In genomic region chr10:92241158-92241500, GRCh38 we compare ENCODE assay signal across 8 cellular contexts. TPM values are rescaled to one million over a fixed set of nuclear protein-coding genes. Genes with fewer than 3 reads are reported as not detected.
A peak's percentile ranks its signal among the peaks of the same experiment; 100 is the strongest.
DNase-seq lines count a peak whose midpoint lies in the region; ATAC-seq and TF ChIP-seq lines count a peak whose summit lies in the region.

No MANE protein-coding gene starts in this region.

- no peaks in the 10 kb centered on the region for H3K36me3 Mint-ChIP-seq in neural crest cell (ENCODE audit: low read depth)

- 26% methylated on average over 9 of the region's 9 CpGs for WGBS in SK-N-SH (ENCODE audit: low lambda C conversion rate)

- no peak for TF ChIP-seq EP300 in SK-N-SH (IDR thresholded peaks at IDR 0.05; ENCODE audit: borderline replicate concordance in 1 of 2, low read depth in 1 of 2, low read length in 1 of 2)

- H4K20me1 ChIP-seq in SK-N-SH (ENCODE audit: insufficient read depth) (no peaks in the 10 kb centered on the region), fibroblast of lung (ENCODE audit: control insufficient read depth, extremely low read depth, insufficient read depth, low read length) (no peaks in the 10 kb centered on the region)

- H3K79me2 ChIP-seq in SK-N-SH (ENCODE audit: insufficient read depth) (no peaks in the 10 kb centered on the region), fibroblast of lung (ENCODE audit: control insufficient read depth, insufficient read depth, low read length) (no peaks in the 10 kb centered on the region)

- no peaks in the 10 kb centered on the region for H3K9me3 ChIP-seq in SK-N-SH
- H3K9me3 ChIP-seq in fibroblast of lung (ENCODE audit: control insufficient read depth, insufficient read depth, low read depth, low read length), result no peaks in the 10 kb centered on the region

- H3K4me3 ChIP-seq in SK-N-SH (ENCODE audit: low read depth in 2 of 2, low read length in 1 of 2), result peak overlapping the region; percentile 65 to 81
- peak overlapping the region; percentile 70 to 96 (median 79) for H3K4me3 ChIP-seq in fibroblast of lung (replicated peaks in 1 of 4; ENCODE audit: control extremely low read depth in 1 of 4, insufficient read depth in 1 of 4, low read depth in 3 of 4, low read length in 4 of 4)

- H3K27me3 Mint-ChIP-seq in neural crest cell (ENCODE audit: low read depth), result peaks cover 55% of the 10 kb centered on the region

- no peaks in the 10 kb centered on the region for H3K27me3 ChIP-seq in SK-N-SH (ENCODE audit: insufficient read depth)
- H3K27me3 ChIP-seq in fibroblast of lung (ENCODE audit: control insufficient read depth, insufficient read depth, low read length), result no peaks in the 10 kb centered on the region

- no peak overlapping the region for H3K27ac Mint-ChIP-seq in neural crest cell (ENCODE audit: unreplicated experiment)

- peak; percentile 12 to 59 (median 13) for DNase-seq in NCI-H1417 (lab: John Stamatoyannopoulos, UW)
- DNase-seq in NCI-H1417 treated with DMSO at 0.1 percent for 48 hours (lab: John Stamatoyannopoulos, UW), result no peak
- peak; percentile 34 for DNase-seq in SK-N-SH
- no peak for DNase-seq in fibroblast of lung (ENCODE audit: low read depth in 2 of 2)
- no peak for DNase-seq in neural crest cell (ENCODE audit: low read depth, low spot score)
- DNase-seq in NCI-H1092 treated with DMSO at 0.1 percent for 48 hours (lab: John Stamatoyannopoulos, UW), result no peak
- no peak for DNase-seq in Kasumi-1 (lab: John Stamatoyannopoulos, UW)

- H3K9ac ChIP-seq in SK-N-SH (peak overlapping the region; percentile 52), fibroblast of lung (ENCODE audit: insufficient read depth, low read length) (no peak overlapping the region)

- H2AFZ ChIP-seq in SK-N-SH (ENCODE audit: low read depth), result peak overlapping the region; percentile 91
- H2AFZ ChIP-seq in fibroblast of lung (ENCODE audit: low read length), result peak overlapping the region; percentile 49

- H3K9me3 Mint-ChIP-seq in neural crest cell, result no peaks in the 10 kb centered on the region

- H3K4me3 Mint-ChIP-seq in neural crest cell, result peak overlapping the region; percentile 88

- H3K27ac ChIP-seq in SK-N-SH (ENCODE audit: low read depth in 2 of 2, low read length in 1 of 2), result peak overlapping the region; percentile 75 to 91
- peak overlapping the region; percentile 24 for H3K27ac ChIP-seq in fibroblast of lung (ENCODE audit: insufficient read depth, low read length)

- H3K4me1 ChIP-seq in SK-N-SH (ENCODE audit: control insufficient read depth in 1 of 2, insufficient read depth in 2 of 2, low read depth in 1 of 2, low read length in 1 of 2) (peaks cover 0 to 18% of the 10 kb centered on the region in 2 experiments; a peak in 2 of 4 replicates), fibroblast of lung (ENCODE audit: control insufficient read depth, extremely low read depth, insufficient read depth, low read length) (peaks cover 4% of the 10 kb centered on the region)

- TF ChIP-seq CTCF in SK-N-SH (IDR thresholded peaks at IDR 0.05) (no peak), fibroblast of lung (conservative IDR thresholded peaks at IDR 0.05 in 1 of 2, IDR thresholded peaks at IDR 0.05 in 1 of 2; ENCODE audit: low read depth in 1 of 2, low read length in 2 of 2) (no peak), neural crest cell (conservative IDR thresholded peaks at IDR 0.05) (no peak)

- H3K4me2 ChIP-seq in SK-N-SH (peak overlapping the region; percentile 93), fibroblast of lung (ENCODE audit: extremely low read depth, insufficient read depth, low read length) (peak overlapping the region; percentile 91)

- CTCF ChIA-PET in SK-N-SH (lab: Yijun Ruan, JAX), result interaction anchor here (1.4 to 1.8 kb wide), 2 partner anchors 49 to 153 kb away, joined by 3 to 4 read pairs; partner anchors contain the start of gene CPEB3

- H3K9me2 ChIP-seq in SK-N-SH, result no peaks in the 10 kb centered on the region

- H3K36me3 ChIP-seq in SK-N-SH (replicated peaks in 1 of 2; ENCODE audit: control insufficient read depth in 1 of 2, insufficient read depth in 2 of 2, low read length in 1 of 2) (peaks cover 0 to under 1% of the 10 kb centered on the region in 2 experiments), fibroblast of lung (ENCODE audit: control insufficient read depth, insufficient read depth, low read length) (no peaks in the 10 kb centered on the region)

- POLR2A ChIA-PET in SK-N-SH (lab: Yijun Ruan, JAX), result interaction anchor here (1.1 kb wide), 1 partner anchor 49 kb away, joined by 6 read pairs; the partner anchor contains the start of genes CPEB3 and MARCHF5

- peaks cover 22% of the 10 kb centered on the region for H3F3A ChIP-seq in SK-N-SH (replicated peaks; ENCODE audit: insufficient read depth)

- peaks cover 30% of the 10 kb centered on the region for H3K4me1 Mint-ChIP-seq in neural crest cell

- ATAC-seq in HG03045 (IDR thresholded peaks at IDR 0.05; ENCODE audit: unreplicated experiment), result no peak

- TF ChIP-seq RAD21 in SK-N-SH (IDR thresholded peaks at IDR 0.05; ENCODE audit: low read length), result no peak

TF ChIP-seq in SK-N-SH, 30 proteins besides CTCF, POLR2A, EP300 and RAD21:
- no peak for TF ChIP-seq USF2 (IDR thresholded peaks at IDR 0.05; ENCODE audit: borderline replicate concordance, low read depth, low read length)
- TF ChIP-seq PBX3 (IDR thresholded peaks at IDR 0.05), result no peak
- TF ChIP-seq TCF12 (IDR thresholded peaks at IDR 0.05), result no peak
- TF ChIP-seq GABPA (IDR thresholded peaks at IDR 0.05; ENCODE audit: low read depth), result no peak
TF ChIP-seq in SK-N-SH: peak in this region for 0.

RNA-seq across cellular contexts. Expression of gene CPEB3, which starts 49.7 kb away (rescaled TPM):
- polyA plus RNA-seq in SK-N-SH (2012; rRNA removed) (0.36 TPM in 2 replicates), fibroblast of lung (0.27 and 0.37 TPM in 2 replicates)
- 0.28 and 0.30 TPM in 2 replicates for polyA plus RNA-seq in SK-N-SH (2012; cell fraction: cytosol; rRNA removed)
- 0.66 and 0.97 TPM in 2 replicates for polyA plus RNA-seq in SK-N-SH (2012; cell fraction: nucleus; rRNA removed)
- total RNA-seq in fibroblast of lung (0.51 and 0.66 TPM in 2 replicates), neural crest cell (1.4 and 1.6 TPM in 2 replicates)
- 0.29 and 0.41 TPM in 2 replicates for polyA plus RNA-seq in fibroblast of lung (2012)
- polyA minus RNA-seq in fibroblast of lung (ENCODE audit: low replicate concordance), result 1.3 TPM in 1 of 2 replicates, not detected in the other

RNA-seq across cellular contexts. Expression of gene MARCHF5, which starts 49.8 kb away (rescaled TPM):
- 24.2 and 32.0 TPM in 2 replicates for polyA plus RNA-seq in SK-N-SH (2012; rRNA removed)
- 40.8 and 46.1 TPM in 2 replicates for polyA plus RNA-seq in SK-N-SH (2012; cell fraction: cytosol; rRNA removed)
- 10.5 and 38.3 TPM in 2 replicates for polyA plus RNA-seq in SK-N-SH (2012; cell fraction: nucleus; rRNA removed)
- 13.4 and 17.3 TPM in 2 replicates for total RNA-seq in fibroblast of lung
- 38.2 and 49.1 TPM in 2 replicates for polyA plus RNA-seq in fibroblast of lung
- 29.5 and 30.5 TPM in 2 replicates for polyA plus RNA-seq in fibroblast of lung (2012)
- 1.5 and 8.9 TPM in 2 replicates for polyA minus RNA-seq in fibroblast of lung (ENCODE audit: low replicate concordance)
- 56.2 and 56.3 TPM in 2 replicates for total RNA-seq in neural crest cell

Comparison
In these comparisons a context has a peak if more than half of its experiments do, and no peak if none do; other contexts are left out.
1. DNase-seq: peak in NCI-H1417 (3 of 3) and SK-N-SH (single experiment); none in NCI-H1417 treated with DMSO at 0.1 percent for 48 hours (single experiment), fibroblast of lung (0 of 2), neural crest cell (single experiment), NCI-H1092 treated with DMSO at 0.1 percent for 48 hours (single experiment) and Kasumi-1 (0 of 2).